ENCODE assay signal across 21 cellular contexts in the genomic region with DNA sequence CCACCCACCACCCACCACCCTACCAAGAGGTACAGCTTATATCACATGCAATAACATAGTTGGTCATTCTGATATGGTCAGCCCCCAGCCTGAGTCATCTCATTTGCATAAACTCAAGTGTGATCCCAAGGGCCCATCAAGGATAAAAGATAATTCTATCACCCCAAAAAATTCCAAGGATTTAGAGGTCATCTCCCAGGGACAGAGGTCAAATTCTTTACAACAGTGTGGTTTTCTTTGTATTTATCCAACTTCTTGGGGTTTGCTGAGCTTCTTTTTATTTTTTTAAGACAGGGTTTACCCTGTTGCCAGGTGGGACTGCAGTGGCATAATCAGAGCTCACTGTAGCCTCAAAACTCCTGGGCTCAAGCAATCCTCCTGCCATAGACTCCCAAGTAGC. TPM values are rescaled to one million over a fixed set of nuclear protein-coding genes. Genes with fewer than 3 reads are reported as not detected.
DNase-seq lines count a peak whose midpoint lies in the region; ATAC-seq and TF ChIP-seq lines count a peak whose summit lies in the region.
"Had no signal": no experiment of that assay in that cellular context is flagged by ENCODE, and none has a peak within 500 bp of the region (broad histone marks: within the 10 kb centered on the region; RNA-seq: fewer than 3 reads in every experiment).

No MANE protein-coding gene starts in this region.

- no peak for ATAC-seq in GM23338
- no peak for ATAC-seq in GM18517 (IDR thresholded peaks at IDR 0.05; ENCODE audit: unreplicated experiment)
- ATAC-seq in GM18505 (IDR thresholded peaks at IDR 0.05; ENCODE audit: unreplicated experiment): no peak
- ATAC-seq: K562 had no signal

- H3K4me1 ChIP-seq in GM23338 (ENCODE audit: insufficient read depth) (no peaks in the 10 kb centered on the region), colonic mucosa (no peaks in the 10 kb centered on the region)
- H3K4me1 ChIP-seq: BE2C had no signal

- no peak overlapping the region for H3K4me2 ChIP-seq in GM23338

- no peaks in the 10 kb centered on the region for H3K9me2 ChIP-seq in GM23338 (ENCODE audit: insufficient read depth)

- intact Hi-C loops in colonic mucosa (cut with DNase I): no loop called here

- no peaks in the 10 kb centered on the region for H3K9me3 ChIP-seq in colonic mucosa

- H3K36me3 ChIP-seq in GM23338 (ENCODE audit: insufficient read depth) (no peaks in the 10 kb centered on the region), colonic mucosa (no peaks in the 10 kb centered on the region)
- H3K36me3 ChIP-seq: BE2C had no signal

- no peaks in the 10 kb centered on the region for H3K4me1 Mint-ChIP-seq in GM23338

- H3K4me3 Mint-ChIP-seq in GM23338: no peak overlapping the region
- H3K4me3 Mint-ChIP-seq: CD4-positive, alpha-beta T cell had no signal

- H3K79me2 ChIP-seq in GM23338 (replicated peaks; ENCODE audit: insufficient read depth): no peaks in the 10 kb centered on the region

- H4K20me1 ChIP-seq in GM23338 (replicated peaks; ENCODE audit: insufficient read depth): no peaks in the 10 kb centered on the region

- H3K27me3 ChIP-seq in GM23338 (ENCODE audit: insufficient read depth): no peaks in the 10 kb centered on the region
- no peaks in the 10 kb centered on the region for H3K27me3 ChIP-seq in colonic mucosa
- H3K27me3 ChIP-seq: BE2C had no signal

- no peak for TF ChIP-seq POLR2A in GM18505 (IDR thresholded peaks at IDR 0.05; ENCODE audit: borderline replicate concordance, extremely low read depth, insufficient read depth, insufficient read length)

- no peak for TF ChIP-seq CTCF in GM23338 (conservative IDR thresholded peaks at IDR 0.05; ENCODE audit: low read depth in 2 of 2)
- TF ChIP-seq CTCF in colonic mucosa (IDR thresholded peaks at IDR 0.05): no peak

- H3K27me3 Mint-ChIP-seq in GM23338 (ENCODE audit: insufficient read depth, low read depth, poor library complexity): peaks cover 1% of the 10 kb centered on the region

- H3F3A ChIP-seq in GM23338 (replicated peaks; ENCODE audit: low read depth): no peaks in the 10 kb centered on the region

- H2AFZ ChIP-seq in GM23338: peak overlapping the region; percentile 85; the same call in 1 of the 2 replicates

- no peak overlapping the region for H3K4me3 ChIP-seq in GM23338
- no peak overlapping the region for H3K4me3 ChIP-seq in colonic mucosa
- H3K4me3 ChIP-seq: K562 had no signal

- no peak overlapping the region for H3K27ac Mint-ChIP-seq in GM23338
- H3K27ac Mint-ChIP-seq: CD4-positive, alpha-beta T cell had no signal

- DNase-seq in GM23338 (ENCODE audit: low spot score) (no peak), NCI-H226 (peak; percentile 53), fibroblast of peridontal ligament (ENCODE audit: extremely low read depth) (peak; percentile 2), renal cortical epithelial cell (ENCODE audit: low read depth) (peak; percentile 26), colonic mucosa (no peak)
- DNase-seq in activated CD8-positive, alpha-beta memory T cell treated with anti-CD3 and anti-CD28 coated beads, Interleukin-2, amount 50 U/mL, for 4 hours: no peak
- DNase-seq: BE2C; CD4-positive, alpha-beta T cell; DMS79 treated with DMSO at 0.1 percent for 48 hours; GF-D8; H7; NCI-H1436; NCI-H2029; NCI-H2171 treated with DMSO at 0.1 percent for 48 hours; NCI-H748 treated with DMSO at 0.1 percent for 48 hours; OCI-M1 had no signal

- no peaks in the 10 kb centered on the region for H3K9me3 Mint-ChIP-seq in GM23338
- H3K9me3 Mint-ChIP-seq: CD4-positive, alpha-beta T cell had no signal

- no peak overlapping the region for H3K9ac ChIP-seq in colonic mucosa (ENCODE audit: low read depth in 2 of 2, low read length in 2 of 2)

- no peaks in the 10 kb centered on the region for H3K36me3 Mint-ChIP-seq in GM23338 (ENCODE audit: low read depth)

- H3K27ac ChIP-seq in GM23338 (ENCODE audit: low read depth) (no peak overlapping the region), colonic mucosa (no peak overlapping the region)
- H3K27ac ChIP-seq: RWPE1 had no signal

TF ChIP-seq in GM23338, 12 proteins besides CTCF, POLR2A, EP300 and RAD21 (continues in another document):
- TF ChIP-seq STAT1 (IDR thresholded peaks at IDR 0.05; ENCODE audit: unreplicated experiment) (no peak), CREB1 (CRISPR knock-in tag; IDR thresholded peaks at IDR 0.05; ENCODE audit: low read depth) (no peak), NANOG (IDR thresholded peaks at IDR 0.05; ENCODE audit: borderline replicate concordance) (no peak), EZH2 (IDR thresholded peaks at IDR 0.05; ENCODE audit: low read depth, unreplicated experiment) (no peak), ZNF331 (CRISPR knock-in tag; IDR thresholded peaks at IDR 0.05; ENCODE audit: low read depth) (no peak), EZH2phosphoT487 (IDR thresholded peaks at IDR 0.05; ENCODE audit: unreplicated experiment) (no peak), ZNF114 (CRISPR knock-in tag; IDR thresholded peaks at IDR 0.05) (no peak), POLR2AphosphoS5 (IDR thresholded peaks at IDR 0.05; ENCODE audit: low read depth) (no peak), JUNB (IDR thresholded peaks at IDR 0.05; ENCODE audit: unreplicated experiment) (no peak)
- TF ChIP-seq, protein P1, sequence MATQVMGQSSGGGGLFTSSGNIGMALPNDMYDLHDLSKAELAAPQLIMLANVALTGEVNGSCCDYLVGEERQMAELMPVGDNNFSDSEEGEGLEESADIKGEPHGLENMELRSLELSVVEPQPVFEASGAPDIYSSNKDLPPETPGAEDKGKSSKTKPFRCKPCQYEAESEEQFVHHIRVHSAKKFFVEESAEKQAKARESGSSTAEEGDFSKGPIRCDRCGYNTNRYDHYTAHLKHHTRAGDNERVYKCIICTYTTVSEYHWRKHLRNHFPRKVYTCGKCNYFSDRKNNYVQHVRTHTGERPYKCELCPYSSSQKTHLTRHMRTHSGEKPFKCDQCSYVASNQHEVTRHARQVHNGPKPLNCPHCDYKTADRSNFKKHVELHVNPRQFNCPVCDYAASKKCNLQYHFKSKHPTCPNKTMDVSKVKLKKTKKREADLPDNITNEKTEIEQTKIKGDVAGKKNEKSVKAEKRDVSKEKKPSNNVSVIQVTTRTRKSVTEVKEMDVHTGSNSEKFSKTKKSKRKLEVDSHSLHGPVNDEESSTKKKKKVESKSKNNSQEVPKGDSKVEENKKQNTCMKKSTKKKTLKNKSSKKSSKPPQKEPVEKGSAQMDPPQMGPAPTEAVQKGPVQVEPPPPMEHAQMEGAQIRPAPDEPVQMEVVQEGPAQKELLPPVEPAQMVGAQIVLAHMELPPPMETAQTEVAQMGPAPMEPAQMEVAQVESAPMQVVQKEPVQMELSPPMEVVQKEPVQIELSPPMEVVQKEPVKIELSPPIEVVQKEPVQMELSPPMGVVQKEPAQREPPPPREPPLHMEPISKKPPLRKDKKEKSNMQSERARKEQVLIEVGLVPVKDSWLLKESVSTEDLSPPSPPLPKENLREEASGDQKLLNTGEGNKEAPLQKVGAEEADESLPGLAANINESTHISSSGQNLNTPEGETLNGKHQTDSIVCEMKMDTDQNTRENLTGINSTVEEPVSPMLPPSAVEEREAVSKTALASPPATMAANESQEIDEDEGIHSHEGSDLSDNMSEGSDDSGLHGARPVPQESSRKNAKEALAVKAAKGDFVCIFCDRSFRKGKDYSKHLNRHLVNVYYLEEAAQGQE (IDR thresholded peaks at IDR 0.05; ENCODE audit: unreplicated experiment): no peak
- TF ChIP-seq, protein P2, sequence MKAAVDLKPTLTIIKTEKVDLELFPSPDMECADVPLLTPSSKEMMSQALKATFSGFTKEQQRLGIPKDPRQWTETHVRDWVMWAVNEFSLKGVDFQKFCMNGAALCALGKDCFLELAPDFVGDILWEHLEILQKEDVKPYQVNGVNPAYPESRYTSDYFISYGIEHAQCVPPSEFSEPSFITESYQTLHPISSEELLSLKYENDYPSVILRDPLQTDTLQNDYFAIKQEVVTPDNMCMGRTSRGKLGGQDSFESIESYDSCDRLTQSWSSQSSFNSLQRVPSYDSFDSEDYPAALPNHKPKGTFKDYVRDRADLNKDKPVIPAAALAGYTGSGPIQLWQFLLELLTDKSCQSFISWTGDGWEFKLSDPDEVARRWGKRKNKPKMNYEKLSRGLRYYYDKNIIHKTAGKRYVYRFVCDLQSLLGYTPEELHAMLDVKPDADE (IDR thresholded peaks at IDR 0.05): no peak

RNA-seq across cellular contexts. Expression of a gene that starts 9.4 kb away (rescaled TPM):
- total RNA-seq in GM23338 (2014; rRNA removed; shearing (Covaris generic)): 15.1 and 20.5 TPM in 2 replicates
- 17.9 and 23.0 TPM in 2 replicates for polyA plus RNA-seq in GM23338 (2016; fragmentation: Nextera tagmentation; extraction: Ambion mirVana)
- total RNA-seq in renal cortical epithelial cell: 21.4 and 22.7 TPM in 2 replicates
- 10 to 100 TPM; 20.1 to 28.6 TPM for total RNA-seq in colonic mucosa

RNA-seq across cellular contexts. Expression of a gene that starts 16.0 kb away (rescaled TPM):
- total RNA-seq in GM23338 (2014; rRNA removed; shearing (Covaris generic)): 0.07 TPM in 1 of 2 replicates, not detected in the other
- polyA plus RNA-seq in GM23338 (2016; fragmentation: Nextera tagmentation; extraction: Ambion mirVana): 0.13 TPM in 1 of 2 replicates, not detected in the other
- not detected in 2 replicates for total RNA-seq in renal cortical epithelial cell
- total RNA-seq in colonic mucosa: not detected
- total RNA-seq: CD4-positive, alpha-beta T cell; H7; K562; NCI-H460 had no signal
- polyA plus RNA-seq: K562 had no signal

Comparison
In these comparisons a context has a peak if more than half of its experiments do, and no peak if none do; other contexts are left out.
1. DNase-seq: peak in NCI-H226 (single experiment), fibroblast of peridontal ligament (single experiment) and renal cortical epithelial cell (single experiment); none in GM23338 (single experiment), colonic mucosa (single experiment) and activated CD8-positive, alpha-beta memory T cell treated with anti-CD3 and anti-CD28 coated beads, Interleukin-2, amount 50 U/mL, for 4 hours (single experiment).